ENCODE assay signal across 11 cellular contexts in the genomic region with DNA sequence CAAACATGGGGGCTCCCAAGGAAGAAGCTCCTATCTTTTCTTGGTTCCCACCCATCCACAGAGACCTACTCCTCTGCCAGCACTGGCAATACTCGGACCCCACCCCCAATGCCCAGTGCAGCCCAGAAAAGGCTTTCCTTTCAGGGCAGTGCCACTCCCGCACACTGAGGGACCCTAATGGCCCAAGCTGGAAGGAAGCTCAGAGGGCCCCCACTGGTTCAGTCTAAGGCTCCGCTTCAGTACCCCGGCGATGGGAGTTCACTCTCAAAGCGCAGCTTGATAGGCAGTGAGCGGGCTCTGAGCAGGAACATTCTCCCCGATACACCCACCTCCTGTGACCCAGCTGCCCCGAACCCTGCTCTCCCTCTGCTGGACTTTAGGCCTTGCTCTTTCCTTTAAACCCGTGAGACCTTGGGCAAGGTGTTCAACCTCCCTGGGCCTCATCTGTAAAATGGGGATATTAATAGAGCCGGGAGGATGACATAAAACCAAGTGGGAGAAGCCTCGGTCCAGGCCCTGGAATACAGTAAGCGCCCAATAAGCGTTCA. TPM values are rescaled to one million over a fixed set of nuclear protein-coding genes. Genes with fewer than 3 reads are reported as not detected.
DNase-seq lines count a peak whose midpoint lies in the region; ATAC-seq, FAIRE-seq and TF ChIP-seq lines count a peak whose summit lies in the region.
"Had no signal": no experiment of that assay in that cellular context is flagged by ENCODE, and none has a peak within 500 bp of the region (broad histone marks: within the 10 kb centered on the region; RNA-seq: fewer than 3 reads in every experiment).

No MANE protein-coding gene starts in this region.

- TF ChIP-seq CTCF in A549 (IDR thresholded peaks at IDR 0.05) (no peak), astrocyte (IDR thresholded peaks at IDR 0.05; ENCODE audit: insufficient read depth, low read depth, low read length) (no peak)

- H3K4me3 Mint-ChIP-seq in astrocyte (ENCODE audit: unreplicated experiment): no peak overlapping the region
- no peak overlapping the region for H3K4me3 Mint-ChIP-seq in T-helper 2 cell treated with Interferon-gamma antibody and Interleukin-4, amounts not matched to agents 5 μg/mL and 100 μg/mL, for 36 hours
- no peak overlapping the region for H3K4me3 Mint-ChIP-seq in activated CD4-positive, alpha-beta memory T cell treated with anti-CD3 and anti-CD28 coated beads, Interleukin-2, amount 10 ng/mL, durations not matched to agents 7 days and 5 days

- H3K4me2 ChIP-seq in A549: no peak overlapping the region
- peak overlapping the region; percentile 75 for H3K4me2 ChIP-seq in astrocyte (ENCODE audit: low read length)
- peak overlapping the region; percentile 47 for H3K4me2 ChIP-seq in trophoblast cell (ENCODE audit: low read length)

- no peak overlapping the region for H2BK5ac ChIP-seq in trophoblast cell (ENCODE audit: low read depth, low read length, poor library complexity)

- H3K4me3 ChIP-seq in A549: no peak overlapping the region
- H3K4me3 ChIP-seq in astrocyte (ENCODE audit: insufficient read depth, low read depth, low read length): no peak overlapping the region
- peak overlapping the region; percentile 20 for H3K4me3 ChIP-seq in iPS-11a (ENCODE audit: low read depth, low read length)
- H3K4me3 ChIP-seq in trophoblast cell (ENCODE audit: low read depth, low read length): no peak overlapping the region

- peak overlapping the region; percentile 71 for H2AFZ ChIP-seq in astrocyte (ENCODE audit: low read depth, low read length)
- no peak overlapping the region for H2AFZ ChIP-seq in trophoblast cell (ENCODE audit: insufficient read depth, low read length, poor library complexity)

- H3K36me3 ChIP-seq in astrocyte (ENCODE audit: insufficient read depth, low read length) (no peaks in the 10 kb centered on the region), trophoblast cell (ENCODE audit: control insufficient read depth in 1 of 2, insufficient read depth in 2 of 2, low read length in 2 of 2) (no peaks in the 10 kb centered on the region)

- no peak overlapping the region for H4K91ac ChIP-seq in trophoblast cell (ENCODE audit: low read depth, low read length)

- H2AK5ac ChIP-seq in trophoblast cell (ENCODE audit: low read length): no peak overlapping the region

- no peak overlapping the region for H3K14ac ChIP-seq in trophoblast cell (ENCODE audit: low read length)

- no peaks in the 10 kb centered on the region for H3K36me3 Mint-ChIP-seq in astrocyte (ENCODE audit: low read depth, unreplicated experiment)
- no peaks in the 10 kb centered on the region for H3K36me3 Mint-ChIP-seq in T-helper 2 cell treated with Interferon-gamma antibody and Interleukin-4, amounts not matched to agents 5 μg/mL and 100 μg/mL, for 36 hours (ENCODE audit: low read depth)
- no peaks in the 10 kb centered on the region for H3K36me3 Mint-ChIP-seq in activated CD4-positive, alpha-beta memory T cell treated with anti-CD3 and anti-CD28 coated beads, Interleukin-2, amount 10 ng/mL, durations not matched to agents 7 days and 5 days (ENCODE audit: low read depth)

- H3K79me2 ChIP-seq in astrocyte (ENCODE audit: insufficient read depth, low read length) (no peaks in the 10 kb centered on the region), trophoblast cell (ENCODE audit: control insufficient read depth, insufficient read depth, low read length, poor library complexity) (no peaks in the 10 kb centered on the region)

- no peaks in the 10 kb centered on the region for H4K20me1 ChIP-seq in astrocyte (ENCODE audit: insufficient read depth, low read length)

- DNase-seq in A549 (ENCODE audit: low read depth in 1 of 2, low spot score in 1 of 2) (no peak), astrocyte (ENCODE audit: low read depth) (no peak), trophoblast cell (no peak), amniotic stem cell (lab: John Stamatoyannopoulos, UW) (no peak), LoVo (ENCODE audit: low spot score) (no peak)
- DNase-seq in T-helper 2 cell treated with Interferon-gamma antibody and Interleukin-4, amounts not matched to agents 5 μg/mL and 100 μg/mL, for 36 hours (ENCODE audit: low spot score): no peak
- DNase-seq in activated CD4-positive, alpha-beta memory T cell treated with anti-CD3 and anti-CD28 coated beads, Interleukin-2, amount 10 ng/mL, durations not matched to agents 7 days and 5 days: no peak
- DNase-seq: activated T-cell treated with anti-CD3 and anti-CD28 coated beads for 4 hours, NCI-H2029 treated with DMSO at 0.1 percent for 48 hours had no signal

- H3K79me1 ChIP-seq in trophoblast cell (ENCODE audit: low read length): no peaks in the 10 kb centered on the region

- WGBS in A549 (ENCODE audit: missing lambda C conversion rate): 97% methylated on average over 14 of the region's 14 CpGs
- WGBS in trophoblast cell (ENCODE audit: extremely low coverage, insufficient coverage, insufficient read length): no CpG with 5 or more reads among the region's 14 CpGs

- TF ChIP-seq EP300 in A549 (IDR thresholded peaks at IDR 0.05): no peak

- H3K27ac ChIP-seq in A549: peak overlapping the region; percentile 56 to 88; a peak in 4 of 6 replicates
- H3K27ac ChIP-seq in astrocyte (ENCODE audit: low read depth, low read length): no peak overlapping the region
- H3K27ac ChIP-seq in trophoblast cell (ENCODE audit: low read depth, low read length): no peak overlapping the region

- peaks cover 29% of the 10 kb centered on the region for H3K27me3 Mint-ChIP-seq in astrocyte (ENCODE audit: low read depth, unreplicated experiment)
- peaks cover 26% of the 10 kb centered on the region for H3K27me3 Mint-ChIP-seq in T-helper 2 cell treated with Interferon-gamma antibody and Interleukin-4, amounts not matched to agents 5 μg/mL and 100 μg/mL, for 36 hours (ENCODE audit: low read depth)
- peaks cover 20% of the 10 kb centered on the region for H3K27me3 Mint-ChIP-seq in activated CD4-positive, alpha-beta memory T cell treated with anti-CD3 and anti-CD28 coated beads, Interleukin-2, amount 10 ng/mL, durations not matched to agents 7 days and 5 days

- H2BK120ac ChIP-seq in trophoblast cell (ENCODE audit: insufficient read depth, low read length, poor library complexity): no peak overlapping the region

- H3K4me1 Mint-ChIP-seq in astrocyte (ENCODE audit: low read depth, unreplicated experiment): peaks cover 3% of the 10 kb centered on the region
- no peaks in the 10 kb centered on the region for H3K4me1 Mint-ChIP-seq in T-helper 2 cell treated with Interferon-gamma antibody and Interleukin-4, amounts not matched to agents 5 μg/mL and 100 μg/mL, for 36 hours (ENCODE audit: low read depth)
- H3K4me1 Mint-ChIP-seq in activated CD4-positive, alpha-beta memory T cell treated with anti-CD3 and anti-CD28 coated beads, Interleukin-2, amount 10 ng/mL, durations not matched to agents 7 days and 5 days: no peaks in the 10 kb centered on the region

- no peak for ATAC-seq in A549

- H3K27me3 ChIP-seq in astrocyte (ENCODE audit: insufficient read depth, low read length): no peaks in the 10 kb centered on the region
- H3K27me3 ChIP-seq in trophoblast cell (ENCODE audit: insufficient read depth, low read length): peaks cover 7% of the 10 kb centered on the region

- no peak overlapping the region for H2BK12ac ChIP-seq in trophoblast cell (ENCODE audit: low read length)

- no peak overlapping the region for H4K8ac ChIP-seq in trophoblast cell (ENCODE audit: low read depth, low read length)

- H3K9me3 Mint-ChIP-seq in astrocyte (ENCODE audit: unreplicated experiment): peaks cover 10% of the 10 kb centered on the region
- no peaks in the 10 kb centered on the region for H3K9me3 Mint-ChIP-seq in T-helper 2 cell treated with Interferon-gamma antibody and Interleukin-4, amounts not matched to agents 5 μg/mL and 100 μg/mL, for 36 hours
- H3K9me3 Mint-ChIP-seq in activated CD4-positive, alpha-beta memory T cell treated with anti-CD3 and anti-CD28 coated beads, Interleukin-2, amount 10 ng/mL, durations not matched to agents 7 days and 5 days: no peaks in the 10 kb centered on the region

- no peak for TF ChIP-seq RAD21 in A549 (conservative IDR thresholded peaks at IDR 0.05 in 1 of 2, IDR thresholded peaks at IDR 0.05 in 1 of 2)

- H4K12ac ChIP-seq in trophoblast cell (ENCODE audit: low read depth, low read length): no peak overlapping the region

- H3K4ac ChIP-seq in trophoblast cell (ENCODE audit: low read depth, low read length): no peak overlapping the region

- no peak for TF ChIP-seq POLR2A in A549 (IDR thresholded peaks at IDR 0.05; ENCODE audit: low read length)

- CTCF ChIA-PET in A549 (lab: Yijun Ruan, JAX): interaction anchor here (0.8 to 20.4 kb wide), 4 partner anchors 17 to 57 kb away, joined by 3 to 281 read pairs (median 4); no protein-coding TSS in a partner anchor
- CTCF ChIA-PET in activated CD4-positive, alpha-beta memory T cell treated with anti-CD3 and anti-CD28 coated beads, Interleukin-2, amount 10 ng/mL, durations not matched to agents 7 days and 5 days (lab: Charles Lee): no interaction called here

- H3K18ac ChIP-seq in trophoblast cell (ENCODE audit: low read length): no peak overlapping the region

- H3K4me1 ChIP-seq in A549 (peaks cover 42% of the 10 kb centered on the region), astrocyte (ENCODE audit: insufficient read depth, low read length) (peaks cover 23% of the 10 kb centered on the region), trophoblast cell (ENCODE audit: control insufficient read depth in 1 of 2, insufficient read depth in 2 of 2, low read length in 2 of 2) (peaks cover 2 to 9% of the 10 kb centered on the region in 2 experiments)

- no peak overlapping the region for H3K27ac Mint-ChIP-seq in astrocyte (ENCODE audit: unreplicated experiment)
- H3K27ac Mint-ChIP-seq in T-helper 2 cell treated with Interferon-gamma antibody and Interleukin-4, amounts not matched to agents 5 μg/mL and 100 μg/mL, for 36 hours: no peak overlapping the region
- no peak overlapping the region for H3K27ac Mint-ChIP-seq in activated CD4-positive, alpha-beta memory T cell treated with anti-CD3 and anti-CD28 coated beads, Interleukin-2, amount 10 ng/mL, durations not matched to agents 7 days and 5 days

- H3K23ac ChIP-seq in trophoblast cell (ENCODE audit: low read length): no peak overlapping the region

- H3K9ac ChIP-seq in astrocyte (ENCODE audit: low read length) (peak overlapping the region; percentile 68), trophoblast cell (ENCODE audit: low read length) (no peak overlapping the region)

- POLR2A ChIA-PET in A549 (lab: Yijun Ruan, JAX): interaction anchor here (1.5 kb wide), 1 partner anchor 10 kb away, joined by 4 read pairs; no protein-coding TSS in a partner anchor
- POLR2A ChIA-PET in activated CD4-positive, alpha-beta memory T cell treated with anti-CD3 and anti-CD28 coated beads, Interleukin-2, amount 10 ng/mL, durations not matched to agents 7 days and 5 days (lab: Charles Lee): no interaction called here

- H3K9me3 ChIP-seq in A549 (no peaks in the 10 kb centered on the region), astrocyte (ENCODE audit: insufficient read depth, low read depth, low read length) (no peaks in the 10 kb centered on the region), trophoblast cell (ENCODE audit: insufficient read depth, low read depth, low read length) (peaks cover 2% of the 10 kb centered on the region)

- FAIRE-seq in A549 (lab: Jason Lieb, UNC): no peak
- FAIRE-seq in astrocyte (lab: Jason Lieb, UNC): no peak
- FAIRE-seq: colon had no signal

RNA-seq across cellular contexts. Expression of a gene that starts 48.4 kb away (rescaled TPM):
- polyA plus RNA-seq in A549 (2011; rRNA removed) (1.8 and 2.3 TPM in 2 replicates), A549 (2017; fragmentation: RNase III; extraction: RNeasy Plus Mini Kit Qiagen cat#74134 plus additional on column Dnase treatment) (2.6 to 5.8 TPM (median 5.4 TPM) in 3 replicates)
- 4.9 and 6.3 TPM in 2 replicates for polyA plus RNA-seq in A549 (2012; cell fraction: cytosol; rRNA removed)
- 5.5 and 5.8 TPM in 2 replicates for polyA plus RNA-seq in A549 (2012; cell fraction: nucleus; rRNA removed)
- polyA minus RNA-seq in A549 (2011; rRNA and poly(A)+ RNA removed): 1.7 and 3.4 TPM in 2 replicates
- total RNA-seq in astrocyte: not detected in 2 replicates
- not detected in 2 replicates for polyA plus RNA-seq in trophoblast cell (2013)
- not detected for total RNA-seq in activated CD4-positive, alpha-beta memory T cell treated with anti-CD3 and anti-CD28 coated beads, Interleukin-2, amount 10 ng/mL, durations not matched to agents 7 days and 5 days

Comparison
In these comparisons a context has a peak if more than half of its experiments do, and no peak if none do; other contexts are left out.
1. H3K27ac ChIP-seq: peak in A549 (2 of 2); none in astrocyte (single experiment) and trophoblast cell (single experiment).